ENCODE assay signal across 9 cellular contexts in genomic region chr6:13272131-13273046, GRCh38. TPM values are rescaled to one million over a fixed set of nuclear protein-coding genes. Genes with fewer than 3 reads are reported as not detected.
A peak's percentile ranks its signal among the peaks of the same experiment; 100 is the strongest.
DNase-seq lines count a peak whose midpoint lies in the region; ATAC-seq, FAIRE-seq and TF ChIP-seq lines count a peak whose summit lies in the region.
"Had no signal": no experiment of that assay in that cellular context is flagged by ENCODE, and none has a peak within 500 bp of the region (broad histone marks: within the 10 kb centered on the region; RNA-seq: fewer than 3 reads in every experiment).

No MANE protein-coding gene starts in this region.

- peaks cover 29% of the 10 kb centered on the region for H3K4me1 Mint-ChIP-seq in activated T-cell treated with anti-CD3 and anti-CD28 coated beads, Interleukin-2, amount 50 U/mL, for 4 hours (ENCODE audit: low read depth)
- H3K4me1 Mint-ChIP-seq in activated T-cell treated with anti-CD3 and anti-CD28 coated beads, Interleukin-2, amount 50 U/mL, for 24 hours (ENCODE audit: low read depth): peaks cover 29% of the 10 kb centered on the region
- peaks cover 44 to 80% of the 10 kb centered on the region in 2 donors for H3K4me1 Mint-ChIP-seq in stimulated activated naive B cell treated with anti-CD40 and anti-IgM and Interleukin-4, amounts not matched to agents 10 μg/mL and 1 μg/mL and 100 μg/mL, for 72 hours
- peaks cover 23% of the 10 kb centered on the region for H3K4me1 Mint-ChIP-seq in neural progenitor cell

- H2BK120ac ChIP-seq in H1 (replicated peaks; ENCODE audit: low read depth, low read length): no peak overlapping the region

- H3K27me3 ChIP-seq in H1 (replicated peaks in 1 of 4; ENCODE audit: control insufficient read depth in 3 of 4, extremely low read depth in 1 of 4, insufficient read depth in 3 of 4, low read length in 3 of 4): no peaks in the 10 kb centered on the region
- H3K27me3 ChIP-seq in neural progenitor cell: no peaks in the 10 kb centered on the region

- TF ChIP-seq EP300 in H1 (IDR thresholded peaks at IDR 0.05; ENCODE audit: borderline replicate concordance in 1 of 2, low read depth in 2 of 2, low read length in 2 of 2): no peak

- H3K27ac Mint-ChIP-seq in activated T-cell treated with anti-CD3 and anti-CD28 coated beads, Interleukin-2, amount 50 U/mL, for 24 hours: no peak overlapping the region
- H3K27ac Mint-ChIP-seq in stimulated activated naive B cell treated with anti-CD40 and anti-IgM and Interleukin-4, amounts not matched to agents 10 μg/mL and 1 μg/mL and 100 μg/mL, for 72 hours: peak overlapping the region; percentile 96
- no peak overlapping the region for H3K27ac Mint-ChIP-seq in neural progenitor cell

- CTCF ChIA-PET in H1 (lab: Charles Lee; ENCODE audit: partially characterized antibody): no interaction called here

- H3K9me3 Mint-ChIP-seq in activated T-cell treated with anti-CD3 and anti-CD28 coated beads, Interleukin-2, amount 50 U/mL, for 4 hours: no peaks in the 10 kb centered on the region
- H3K9me3 Mint-ChIP-seq in activated T-cell treated with anti-CD3 and anti-CD28 coated beads, Interleukin-2, amount 50 U/mL, for 24 hours: no peaks in the 10 kb centered on the region
- H3K9me3 Mint-ChIP-seq in stimulated activated naive B cell treated with anti-CD40 and anti-IgM and Interleukin-4, amounts not matched to agents 10 μg/mL and 1 μg/mL and 100 μg/mL, for 72 hours: no peaks in the 10 kb centered on the region
- H3K9me3 Mint-ChIP-seq in neural progenitor cell: no peaks in the 10 kb centered on the region

- H4K20me1 ChIP-seq in H1 (replicated peaks in 1 of 2; ENCODE audit: control insufficient read depth in 1 of 2, insufficient read depth in 2 of 2, low read length in 2 of 2): peaks cover 0 to 2% of the 10 kb centered on the region in 2 experiments
- H4K20me1 ChIP-seq in neural progenitor cell (ENCODE audit: low read depth): no peaks in the 10 kb centered on the region

- no peak overlapping the region for H4K91ac ChIP-seq in H1 (replicated peaks; ENCODE audit: insufficient read length, low read length)

- no peak for ATAC-seq in activated T-cell treated with anti-CD3 and anti-CD28 coated beads, Interleukin-2, amount 50 U/mL, for 4 hours
- peak; percentile 62 for ATAC-seq in HG03432 (IDR thresholded peaks at IDR 0.05; ENCODE audit: unreplicated experiment)
- peak; percentile 68 to 75 for ATAC-seq in stimulated activated naive B cell treated with anti-CD40 and anti-IgM and Interleukin-4, amounts not matched to agents 10 μg/mL and 1 μg/mL and 100 μg/mL, for 72 hours (replicated peaks)

- 92% methylated on average over 20 of the region's 24 CpGs; no CpG with 5 or more reads in 1 of the 2 experiments for WGBS in H1 (ENCODE audit: extremely low coverage in 1 of 2, insufficient coverage in 1 of 2, insufficient read length in 1 of 2, insufficient replicate concordance in 2 of 2, low coverage in 1 of 2, low lambda C conversion rate in 2 of 2, missing lambda C conversion rate in 1 of 2), 2 experiments

- no peaks in the 10 kb centered on the region for H3K23me2 ChIP-seq in H1 (ENCODE audit: low read depth, low read length)

- no peak overlapping the region for H3K14ac ChIP-seq in H1 (ENCODE audit: insufficient read length)

- no peak overlapping the region for H2BK12ac ChIP-seq in H1 (ENCODE audit: low read depth, low read length)

- peak overlapping the region; percentile 38; the same call in 1 of the 2 replicates for H4K8ac ChIP-seq in H1 (ENCODE audit: extremely low read depth, insufficient read depth, low read length)

- no peak for DNase-seq in activated T-cell treated with anti-CD3 and anti-CD28 coated beads, Interleukin-2, amount 50 U/mL, for 4 hours
- DNase-seq in activated T-cell treated with anti-CD3 and anti-CD28 coated beads, Interleukin-2, amount 50 U/mL, for 24 hours: no peak
- DNase-seq in H1 (ENCODE audit: low read depth in 1 of 2, low spot score in 2 of 2): no peak
- peak; percentile 78 for DNase-seq in stimulated activated naive B cell treated with anti-CD40 and anti-IgM and Interleukin-4, amounts not matched to agents 10 μg/mL and 1 μg/mL and 100 μg/mL, for 72 hours
- DNase-seq in mesenteric fat pad (ENCODE audit: low spot score): no peak
- no peak for DNase-seq in DMS53 (lab: John Stamatoyannopoulos, UW)
- DNase-seq in neural progenitor cell (ENCODE audit: low spot score): no peak

- H4K5ac ChIP-seq in H1 (ENCODE audit: insufficient read length, low read depth, low read length): no peak overlapping the region

- H3K4me2 ChIP-seq in H1 (ENCODE audit: insufficient read depth in 1 of 2, low read depth in 2 of 2, low read length in 2 of 2): no peak overlapping the region
- no peak overlapping the region for H3K4me2 ChIP-seq in neural progenitor cell

- no peak overlapping the region for H2BK5ac ChIP-seq in H1 (ENCODE audit: low read depth, low read length)

- H3K9me3 ChIP-seq in H1 (ENCODE audit: insufficient read depth in 2 of 2, low read depth in 1 of 2, low read length in 1 of 2) (no peaks in the 10 kb centered on the region), neural progenitor cell (ENCODE audit: low read depth) (no peaks in the 10 kb centered on the region)

- peak overlapping the region; percentile 63 for H3K4me3 Mint-ChIP-seq in activated T-cell treated with anti-CD3 and anti-CD28 coated beads, Interleukin-2, amount 50 U/mL, for 4 hours
- H3K4me3 Mint-ChIP-seq in activated T-cell treated with anti-CD3 and anti-CD28 coated beads, Interleukin-2, amount 50 U/mL, for 24 hours: no peak overlapping the region
- peak overlapping the region; percentile 94 to 95 for H3K4me3 Mint-ChIP-seq in stimulated activated naive B cell treated with anti-CD40 and anti-IgM and Interleukin-4, amounts not matched to agents 10 μg/mL and 1 μg/mL and 100 μg/mL, for 72 hours
- H3K4me3 Mint-ChIP-seq in neural progenitor cell: no peak overlapping the region

- H3K4ac ChIP-seq in H1 (replicated peaks; ENCODE audit: insufficient read length, low read depth, low read length): no peak overlapping the region

- no peak overlapping the region for H3K56ac ChIP-seq in H1 (replicated peaks; ENCODE audit: insufficient read length, low read depth, low read length)

- no peak overlapping the region for H2BK20ac ChIP-seq in H1 (ENCODE audit: low read length)

- no peak overlapping the region for H3K4me3 ChIP-seq in H1 (ENCODE audit: extremely low read depth in 1 of 4, insufficient read depth in 2 of 4, low read depth in 3 of 4, low read length in 4 of 4)
- no peak overlapping the region for H3K4me3 ChIP-seq in neural progenitor cell

- H3F3A ChIP-seq in neural progenitor cell (ENCODE audit: low read depth): no peaks in the 10 kb centered on the region

- H3K27ac ChIP-seq in H1 (ENCODE audit: low read depth, low read length) (no peak overlapping the region), neural progenitor cell (no peak overlapping the region)

- H3K36me3 ChIP-seq in H1 (ENCODE audit: control insufficient read depth in 2 of 4, insufficient read depth in 4 of 4, low read length in 3 of 4): no peaks in the 10 kb centered on the region
- no peaks in the 10 kb centered on the region for H3K36me3 ChIP-seq in neural progenitor cell

- H3K4me1 ChIP-seq in H1 (replicated peaks in 1 of 4; ENCODE audit: control insufficient read depth in 3 of 4, insufficient read depth in 4 of 4, low read length in 3 of 4): peaks cover 0 to 6% (median under 1%) of the 10 kb centered on the region in 4 experiments; a peak in 1 of 7 replicates
- H3K4me1 ChIP-seq in neural progenitor cell: peaks cover 9% of the 10 kb centered on the region

- H3K27me3 Mint-ChIP-seq in activated T-cell treated with anti-CD3 and anti-CD28 coated beads, Interleukin-2, amount 50 U/mL, for 4 hours (ENCODE audit: low read depth): no peaks in the 10 kb centered on the region
- no peaks in the 10 kb centered on the region for H3K27me3 Mint-ChIP-seq in activated T-cell treated with anti-CD3 and anti-CD28 coated beads, Interleukin-2, amount 50 U/mL, for 24 hours
- no peaks in the 10 kb centered on the region for H3K27me3 Mint-ChIP-seq in stimulated activated naive B cell treated with anti-CD40 and anti-IgM and Interleukin-4, amounts not matched to agents 10 μg/mL and 1 μg/mL and 100 μg/mL, for 72 hours
- H3K27me3 Mint-ChIP-seq in neural progenitor cell (ENCODE audit: insufficient read depth, low read depth): no peaks in the 10 kb centered on the region

- H3K79me1 ChIP-seq in H1 (ENCODE audit: low read depth, low read length): no peaks in the 10 kb centered on the region

- no peak for TF ChIP-seq POLR2A in H1 (IDR thresholded peaks at IDR 0.05; ENCODE audit: control extremely low read depth in 1 of 2, low read depth in 2 of 2, low read length in 2 of 2)

- no peak for FAIRE-seq in H1 (lab: Jason Lieb, UNC)
- FAIRE-seq: A204.1 had no signal

- no peak overlapping the region for H2AK5ac ChIP-seq in H1 (ENCODE audit: low read depth, low read length)

- POLR2A ChIA-PET in H1 (lab: Charles Lee; ENCODE audit: partially characterized antibody): interaction anchor here (0.7 kb wide), 1 partner anchor 30 kb away, joined by 3 read pairs; no protein-coding TSS in a partner anchor

- no peak for TF ChIP-seq RAD21 in H1 (IDR thresholded peaks at IDR 0.05 in 1 of 2, conservative IDR thresholded peaks at IDR 0.05 in 1 of 2; ENCODE audit: low read depth in 2 of 2, low read length in 2 of 2)

- TF ChIP-seq CTCF in H1 (IDR thresholded peaks at IDR 0.05; ENCODE audit: control extremely low read depth in 1 of 3, insufficient read depth in 1 of 3, low read depth in 1 of 3, low read length in 3 of 3) (no peak), neural progenitor cell (IDR thresholded peaks at IDR 0.05) (no peak)

- H3K79me2 ChIP-seq in H1 (ENCODE audit: control insufficient read depth in 1 of 2, insufficient read depth in 2 of 2, low read length in 2 of 2): no peaks in the 10 kb centered on the region
- no peaks in the 10 kb centered on the region for H3K79me2 ChIP-seq in neural progenitor cell (ENCODE audit: low read depth)

- H3K9ac ChIP-seq in H1 (replicated peaks in 1 of 4; ENCODE audit: extremely low read depth in 1 of 4, low read depth in 3 of 4, low read length in 3 of 4) (no peak overlapping the region), neural progenitor cell (no peak overlapping the region)

- H3K18ac ChIP-seq in H1 (ENCODE audit: extremely low read depth, low read length): no peak overlapping the region

- H3K36me3 Mint-ChIP-seq in activated T-cell treated with anti-CD3 and anti-CD28 coated beads, Interleukin-2, amount 50 U/mL, for 4 hours (ENCODE audit: insufficient read depth): no peaks in the 10 kb centered on the region
- H3K36me3 Mint-ChIP-seq in activated T-cell treated with anti-CD3 and anti-CD28 coated beads, Interleukin-2, amount 50 U/mL, for 24 hours (ENCODE audit: low read depth): no peaks in the 10 kb centered on the region
- peaks cover 38 to 66% of the 10 kb centered on the region in 2 donors for H3K36me3 Mint-ChIP-seq in stimulated activated naive B cell treated with anti-CD40 and anti-IgM and Interleukin-4, amounts not matched to agents 10 μg/mL and 1 μg/mL and 100 μg/mL, for 72 hours
- peaks cover 3% of the 10 kb centered on the region for H3K36me3 Mint-ChIP-seq in neural progenitor cell

- no peak overlapping the region for H2BK15ac ChIP-seq in H1 (ENCODE audit: low read length)

- no peak overlapping the region for H3K23ac ChIP-seq in H1 (ENCODE audit: insufficient read length)

- H2AFZ ChIP-seq in H1 (ENCODE audit: low read length) (no peak overlapping the region), neural progenitor cell (replicated peaks) (no peak overlapping the region)

RNA-seq across cellular contexts. Expression of gene TBC1D7, which starts 55.9 kb away (rescaled TPM):
- total RNA-seq in activated T-cell treated with anti-CD3 and anti-CD28 coated beads, Interleukin-2, amount 50 U/mL, for 4 hours: 10 to 100 TPM; 12.9 to 18.4 (median 15.5) TPM
- 55.2 and 59.9 TPM in 2 replicates for total RNA-seq in H1 (2021; fragmentation: NEBNext Ultra II Directional; extraction: Animal tissue kit (Norgen Biotek cat#: 25700))
- polyA plus RNA-seq in H1 (2011; rRNA removed): 30.7 and 46.1 TPM in 2 replicates
- polyA plus RNA-seq in H1 (2011; cell fraction: cytosol; rRNA removed): 43.5 TPM
- polyA plus RNA-seq in H1 (2011; cell fraction: nucleus; rRNA removed): 33.7 TPM
- polyA plus RNA-seq in H1 (2012, experiment 1 of 2): 53.1 to 66.6 TPM (median 55.8 TPM) in 4 replicates
- 45.9 TPM for polyA plus RNA-seq in H1 (2012, experiment 2 of 2)
- polyA plus RNA-seq in H1 (2013, experiment 1 of 2): 46.1 TPM
- polyA plus RNA-seq in H1 (2013, experiment 2 of 2): 47.4 TPM
- polyA minus RNA-seq in H1 (2011; rRNA and poly(A)+ RNA removed): 91.4 and 92.0 TPM in 2 replicates
- polyA minus RNA-seq in H1 (2011; cell fraction: cytosol; rRNA and poly(A)+ RNA removed): 15.1 TPM
- 87.6 TPM for polyA minus RNA-seq in H1 (2011; cell fraction: nucleus; rRNA and poly(A)+ RNA removed)
- total RNA-seq in mesenteric fat pad: 11.0 TPM
- 52.8 and 54.9 TPM in 2 replicates for total RNA-seq in neural progenitor cell (ENCODE audit: low replicate concordance)

Comparison
In these comparisons a context has a peak if more than half of its experiments do, and no peak if none do; other contexts are left out.
1. H3K4me3 Mint-ChIP-seq: peak in activated T-cell treated with anti-CD3 and anti-CD28 coated beads, Interleukin-2, amount 50 U/mL, for 4 hours (single experiment) and stimulated activated naive B cell treated with anti-CD40 and anti-IgM and Interleukin-4, amounts not matched to agents 10 μg/mL and 1 μg/mL and 100 μg/mL, for 72 hours (2 of 2); none in activated T-cell treated with anti-CD3 and anti-CD28 coated beads, Interleukin-2, amount 50 U/mL, for 24 hours (single experiment) and neural progenitor cell (single experiment).
2. ATAC-seq: peak in HG03432 (single experiment) and stimulated activated naive B cell treated with anti-CD40 and anti-IgM and Interleukin-4, amounts not matched to agents 10 μg/mL and 1 μg/mL and 100 μg/mL, for 72 hours (2 of 2); none in activated T-cell treated with anti-CD3 and anti-CD28 coated beads, Interleukin-2, amount 50 U/mL, for 4 hours (0 of 2).